Comparison of ENCODE assay signal across 19 cellular contexts in genomic region chr5:149597618-149598017, GRCh38. TPM values are rescaled to one million over a fixed set of nuclear protein-coding genes. Genes with fewer than 3 reads are reported as not detected.
A peak's percentile ranks its signal among the peaks of the same experiment; 100 is the strongest.
DNase-seq lines count a peak whose midpoint lies in the region; ATAC-seq and TF ChIP-seq lines count a peak whose summit lies in the region.
"Had no signal": no experiment of that assay in that cellular context is flagged by ENCODE, and none has a peak within 500 bp of the region (broad histone marks: within the 10 kb centered on the region; RNA-seq: fewer than 3 reads in every experiment).

No MANE protein-coding gene starts in this region.

- H3K9me3 Mint-ChIP-seq in activated CD8-positive, alpha-beta T cell treated with anti-CD3 and anti-CD28 coated beads, Interleukin-2, amount 10 ng/mL, durations not matched to agents 7 days and 5 days (ENCODE audit: insufficient read depth), result no peaks in the 10 kb centered on the region
- H3K9me3 Mint-ChIP-seq: CD8-positive, alpha-beta T cell; HFFc6 had no signal

- POLR2A ChIA-PET in activated CD8-positive, alpha-beta T cell treated with anti-CD3 and anti-CD28 coated beads, Interleukin-2, amount 10 ng/mL, durations not matched to agents 7 days and 5 days (lab: Charles Lee), result interaction anchor here (0.5 kb wide), 1 partner anchor 382 kb away, joined by 3 read pairs; no protein-coding TSS in a partner anchor

- 72 to 88% (median 81%) methylated on average over 7 of the region's 7 CpGs for WGBS in psoas muscle, 3 donors

- H3K27me3 ChIP-seq in right atrium auricular region, result no peaks in the 10 kb centered on the region
- no peaks in the 10 kb centered on the region for H3K27me3 ChIP-seq in psoas muscle (ENCODE audit: insufficient read depth in 3 of 3, low read length in 2 of 3)
- H3K27me3 ChIP-seq in vagina, result no peaks in the 10 kb centered on the region
- H3K27me3 ChIP-seq: BLaER1 had no signal

- no peak for TF ChIP-seq POLR2A in vagina (IDR thresholded peaks at IDR 0.05)

- intact Hi-C loops in left cardiac atrium (cut with DNase I), result no loop called here
- intact Hi-C loops in psoas muscle (cut with DNase I), result no loop called here
- intact Hi-C loops in vagina (cut with DNase I), result no loop called here

- no peak overlapping the region for H3K4me3 Mint-ChIP-seq in activated CD8-positive, alpha-beta T cell treated with anti-CD3 and anti-CD28 coated beads, Interleukin-2, amount 10 ng/mL, durations not matched to agents 7 days and 5 days
- H3K4me3 Mint-ChIP-seq: CD8-positive, alpha-beta T cell; HFFc6 had no signal

- H3K36me3 Mint-ChIP-seq in activated CD8-positive, alpha-beta T cell treated with anti-CD3 and anti-CD28 coated beads, Interleukin-2, amount 10 ng/mL, durations not matched to agents 7 days and 5 days (ENCODE audit: low read depth), result no peaks in the 10 kb centered on the region
- H3K36me3 Mint-ChIP-seq: CD8-positive, alpha-beta T cell had no signal

- CTCF ChIA-PET in activated CD8-positive, alpha-beta T cell treated with anti-CD3 and anti-CD28 coated beads, Interleukin-2, amount 10 ng/mL, durations not matched to agents 7 days and 5 days (lab: Charles Lee), result interaction anchor here (0.9 kb wide), 1 partner anchor 33 kb away, joined by 3 read pairs; no protein-coding TSS in a partner anchor

- no peak for DNase-seq in right atrium auricular region (ENCODE audit: low spot score)
- DNase-seq in left cardiac atrium, result no peak
- DNase-seq in psoas muscle, result no peak
- DNase-seq in vagina (ENCODE audit: extremely low spot score in 2 of 2), result no peak
- no peak for DNase-seq in HuH-7 (ENCODE audit: low spot score)
- DNase-seq in activated CD8-positive, alpha-beta T cell treated with anti-CD3 and anti-CD28 coated beads, Interleukin-2, amount 10 ng/mL, durations not matched to agents 7 days and 5 days, result no peak
- DNase-seq: Calu3, HFFc6, NCI-H1417 treated with DMSO at 0.1 percent for 48 hours, NCI-H187 treated with DMSO at 0.1 percent for 48 hours, NCI-H345, NCI-H524 treated with DMSO at 0.1 percent for 48 hours, SIG-M5 had no signal

- ATAC-seq in left cardiac atrium, result no peak
- ATAC-seq in esophagus mucosa, result peak; percentile 23
- ATAC-seq in psoas muscle, result peak in 2 of 4 donors; percentile 40 to 63
- no peak for ATAC-seq in activated CD8-positive, alpha-beta T cell treated with anti-CD3 and anti-CD28 coated beads, Interleukin-2, amount 10 ng/mL, durations not matched to agents 7 days and 5 days
- ATAC-seq in GM18868 (IDR thresholded peaks at IDR 0.05; ENCODE audit: unreplicated experiment), result no peak
- ATAC-seq: CD8-positive, alpha-beta T cell; HepG2 had no signal

- H3K27ac ChIP-seq in right atrium auricular region, result peak overlapping the region; percentile 50 to 53
- peak overlapping the region; percentile 26 for H3K27ac ChIP-seq in psoas muscle
- peak overlapping the region; percentile 49 for H3K27ac ChIP-seq in vagina
- H3K27ac ChIP-seq: BLaER1, KMS-11 had no signal

- H3K36me3 ChIP-seq in right atrium auricular region (peaks cover 13% of the 10 kb centered on the region), psoas muscle (ENCODE audit: insufficient read depth in 1 of 2, low read depth in 1 of 2) (peaks cover 3 to 22% of the 10 kb centered on the region in 2 donors), vagina (peaks cover 0 to 5% of the 10 kb centered on the region in 2 donors)
- H3K36me3 ChIP-seq: BLaER1 had no signal

- H3K9me3 ChIP-seq in right atrium auricular region (no peaks in the 10 kb centered on the region), psoas muscle (no peaks in the 10 kb centered on the region), vagina (no peaks in the 10 kb centered on the region)
- H3K9me3 ChIP-seq: BLaER1 had no signal

- no peaks in the 10 kb centered on the region for H3K4me1 Mint-ChIP-seq in activated CD8-positive, alpha-beta T cell treated with anti-CD3 and anti-CD28 coated beads, Interleukin-2, amount 10 ng/mL, durations not matched to agents 7 days and 5 days (ENCODE audit: low read depth)

- H3K4me1 ChIP-seq in right atrium auricular region, result peaks cover 0 to 12% of the 10 kb centered on the region in 2 donors
- H3K4me1 ChIP-seq in psoas muscle, result peaks cover 26% of the 10 kb centered on the region
- H3K4me1 ChIP-seq in vagina, result peaks cover 16% of the 10 kb centered on the region

- H3K4me3 ChIP-seq in right atrium auricular region (no peak overlapping the region), psoas muscle (no peak overlapping the region), vagina (no peak overlapping the region)
- H3K4me3 ChIP-seq: BLaER1 had no signal

- no peak overlapping the region for H3K27ac Mint-ChIP-seq in activated CD8-positive, alpha-beta T cell treated with anti-CD3 and anti-CD28 coated beads, Interleukin-2, amount 10 ng/mL, durations not matched to agents 7 days and 5 days
- H3K27ac Mint-ChIP-seq: CD8-positive, alpha-beta T cell; HFFc6 had no signal

- no peak for TF ChIP-seq CTCF in right atrium auricular region (IDR thresholded peaks at IDR 0.05)
- TF ChIP-seq CTCF in psoas muscle (IDR thresholded peaks at IDR 0.05), result no peak
- TF ChIP-seq CTCF in vagina (IDR thresholded peaks at IDR 0.05), result no peak

- H3K27me3 Mint-ChIP-seq in activated CD8-positive, alpha-beta T cell treated with anti-CD3 and anti-CD28 coated beads, Interleukin-2, amount 10 ng/mL, durations not matched to agents 7 days and 5 days (ENCODE audit: low read depth), result peaks cover 11% of the 10 kb centered on the region

RNA-seq across cellular contexts. Expression of gene ARHGEF37, which starts 16.3 kb away (rescaled TPM):
- 10 to 100 TPM; 11.0 to 13.7 TPM for total RNA-seq in right atrium auricular region
- total RNA-seq in left cardiac atrium, result 10 to 100 TPM; 14.1 to 17.3 TPM
- 23.6 TPM for total RNA-seq in esophagus mucosa
- total RNA-seq in psoas muscle, result 10 to 100 TPM in 3 of 4 donors, 1 to 10 TPM in 1; 9.0 to 29.3 (median 18.7) TPM
- polyA plus RNA-seq in psoas muscle, result 10 to 100 TPM in 2 of 3 donors, 1 to 10 TPM in 1; 2.3 to 13.4 (median 13.0) TPM
- 17.7 TPM for total RNA-seq in vagina
- total RNA-seq in activated CD8-positive, alpha-beta T cell treated with anti-CD3 and anti-CD28 coated beads, Interleukin-2, amount 10 ng/mL, durations not matched to agents 7 days and 5 days, result 1 to 10 TPM; 1.0 to 1.4 TPM
- total RNA-seq: CD8-positive, alpha-beta T cell had no signal

RNA-seq across cellular contexts. Expression of gene CSNK1A1, which starts 46.4 kb away (rescaled TPM):
- total RNA-seq in right atrium auricular region (100 to 1,000 TPM; 171 to 192 TPM), left cardiac atrium (100 to 1,000 TPM; 212 to 342 TPM), esophagus mucosa (404 TPM), psoas muscle (100 to 1,000 TPM; 139 to 394 (median 224) TPM), vagina (223 TPM)
- polyA plus RNA-seq in psoas muscle, result 100 to 1,000 TPM in 2 of 3 donors, 10 to 100 TPM in 1; 73.6 to 201 (median 142) TPM
- 100 to 1,000 TPM; 163 to 177 TPM for total RNA-seq in activated CD8-positive, alpha-beta T cell treated with anti-CD3 and anti-CD28 coated beads, Interleukin-2, amount 10 ng/mL, durations not matched to agents 7 days and 5 days
